ENCODE assay signal across 8 cellular contexts in genomic region chr2:202635441-202636296, GRCh38.
DNase-seq lines count a peak whose midpoint lies in the region; ATAC-seq lines count a peak whose summit lies in the region.

No MANE protein-coding gene starts in this region.

- H3K9me3 ChIP-seq in HUES48 (ENCODE audit: control insufficient read depth, insufficient read depth, low read length) (no peaks in the 10 kb centered on the region), NT2/D1 (ENCODE audit: insufficient read depth, low read length) (no peaks in the 10 kb centered on the region), mucosa of stomach (ENCODE audit: control insufficient read depth, low read length) (no peaks in the 10 kb centered on the region)

- ATAC-seq in GM21447 (IDR thresholded peaks at IDR 0.05; ENCODE audit: unreplicated experiment): peak; percentile 58

- peak overlapping the region; percentile 98 for H3K27ac ChIP-seq in HUES48 (ENCODE audit: low read depth, low read length)
- peak overlapping the region; percentile 71 for H3K27ac ChIP-seq in epithelial cell of prostate

- H3K36me3 ChIP-seq in HUES48 (ENCODE audit: control insufficient read depth, insufficient read depth, low read length) (no peaks in the 10 kb centered on the region), NT2/D1 (ENCODE audit: insufficient read depth, insufficient read length, low read length) (no peaks in the 10 kb centered on the region), mucosa of stomach (ENCODE audit: control insufficient read depth, insufficient read depth, low read length) (no peaks in the 10 kb centered on the region)

- no peaks in the 10 kb centered on the region for H3K27me3 ChIP-seq in HUES48 (ENCODE audit: control insufficient read depth, insufficient read depth, low read length)
- H3K27me3 ChIP-seq in NT2/D1 (ENCODE audit: insufficient read depth, insufficient read length): no peaks in the 10 kb centered on the region
- no peaks in the 10 kb centered on the region for H3K27me3 ChIP-seq in mucosa of stomach (ENCODE audit: control insufficient read depth, insufficient read depth, low read length)

- H3K9ac ChIP-seq in HUES48 (ENCODE audit: low read depth, low read length): peak overlapping the region; percentile 94
- H3K9ac ChIP-seq in NT2/D1 (ENCODE audit: insufficient read length, low read depth): peak overlapping the region; percentile 87
- peak overlapping the region; percentile 60 for H3K9ac ChIP-seq in mucosa of stomach (ENCODE audit: low read length)

- H3K4me1 ChIP-seq in HUES48 (ENCODE audit: control insufficient read depth, insufficient read depth, low read length) (peaks cover 4% of the 10 kb centered on the region; the same call in 1 of the 2 replicates), NT2/D1 (ENCODE audit: insufficient read depth, insufficient read length) (no peaks in the 10 kb centered on the region), mucosa of stomach (ENCODE audit: control insufficient read depth, insufficient read depth, low read length) (peaks cover 29% of the 10 kb centered on the region)

- H3K4me3 ChIP-seq in HUES48 (ENCODE audit: low read depth, low read length) (peak overlapping the region; percentile 99), NT2/D1 (ENCODE audit: insufficient read length, low read depth) (peak overlapping the region; percentile 85), mucosa of stomach (ENCODE audit: low read length) (peak overlapping the region; percentile 21)

- DNase-seq in DMS114 treated with DMSO at 0.1 percent for 48 hours (lab: John Stamatoyannopoulos, UW; ENCODE audit: unreplicated experiment) (peak; percentile 63), NT2/D1 (ENCODE audit: low read depth, low spot score) (peak; percentile 57), activated T-cell treated with anti-CD3 and anti-CD28 coated beads for 4 hours (peak; percentile 80), epithelial cell of prostate (ENCODE audit: low read depth, low spot score) (peak; percentile 20)
- peak; percentile 66 to 70 for DNase-seq in stimulated activated CD8-positive, alpha-beta memory T cell treated with anti-CD3 and anti-CD28 coated beads, Interleukin-7, amount 100 ng/mL, for 1 hour (ENCODE audit: low read depth in 2 of 2)

Comparison
In these comparisons a context has a peak if more than half of its experiments do, and no peak if none do; other contexts are left out.
1. Peak in every context shown above with its lines: DNase-seq, ATAC-seq, H3K4me3 ChIP-seq and H3K27ac ChIP-seq.
2. DNase-seq: peak in every context shown above with its lines; median percentile 80 in activated T-cell treated with anti-CD3 and anti-CD28 coated beads for 4 hours; 68 in stimulated activated CD8-positive, alpha-beta memory T cell treated with anti-CD3 and anti-CD28 coated beads, Interleukin-7, amount 100 ng/mL, for 1 hour; 63 in DMS114 treated with DMSO at 0.1 percent for 48 hours; 57 in NT2/D1; 20 in epithelial cell of prostate.
3. H3K4me3 ChIP-seq: peak in every context shown above with its lines; median percentile 99 in HUES48; 85 in NT2/D1; 21 in mucosa of stomach.